Comparison of ENCODE assay signal across 8 cellular contexts in the genomic region with DNA sequence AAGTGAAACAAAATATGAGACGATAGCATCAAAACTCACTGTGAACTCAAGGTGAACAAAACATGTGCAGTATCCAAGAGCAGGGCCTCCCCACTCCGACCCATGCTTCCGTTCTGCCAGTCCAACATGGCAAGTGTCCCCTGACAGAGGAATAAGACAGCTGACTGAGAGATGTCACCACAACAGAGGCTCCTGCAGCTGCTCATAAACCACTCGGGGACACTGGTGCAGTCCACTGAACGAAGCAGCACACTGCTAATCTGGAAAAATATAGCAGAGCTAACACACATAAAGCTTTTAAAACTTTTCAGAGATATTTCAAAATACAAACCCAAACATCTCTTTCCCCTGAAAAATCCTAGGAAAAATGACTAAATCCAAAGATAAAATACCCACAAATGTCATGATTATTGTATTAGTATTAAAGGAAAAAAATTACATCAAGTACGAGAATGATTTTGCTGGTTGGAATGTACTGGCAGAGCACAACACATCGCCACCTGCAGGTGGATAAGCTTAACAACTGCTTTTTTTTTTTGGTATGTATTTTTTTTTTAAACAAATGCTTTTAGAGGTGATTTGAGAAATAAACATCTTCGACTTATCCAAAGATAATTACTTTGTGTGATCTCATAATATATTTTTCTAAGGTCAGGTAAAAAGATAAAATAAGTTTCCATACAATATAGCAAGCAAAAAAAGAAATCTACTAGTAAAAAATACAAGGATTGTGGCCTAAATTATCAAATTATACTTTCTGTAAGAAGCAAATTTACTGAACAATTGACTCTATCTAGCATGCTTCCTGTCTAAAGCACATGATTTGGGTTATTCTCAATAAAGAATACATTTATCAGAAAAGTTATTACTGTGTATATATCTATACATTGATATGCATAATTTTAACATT. TPM values are rescaled to one million over a fixed set of nuclear protein-coding genes. Genes with fewer than 3 reads are reported as not detected.
DNase-seq lines count a peak whose midpoint lies in the region; ATAC-seq, FAIRE-seq and TF ChIP-seq lines count a peak whose summit lies in the region.

No MANE protein-coding gene starts in this region.

- intact Hi-C loops in Caco-2 (cut with micrococcal nuclease; ENCODE audit: unreplicated experiment) (loop anchor here (1.0 kb wide), 2 partner anchors 718 to 750 kb away; no protein-coding TSS in a partner anchor), left lung (cut with DNase I) (no loop called here)

- BruUV-seq in Caco-2 (replicated peaks; lab: Mats Ljungman, UMichigan) = no TSS peak

- H3K4me1 ChIP-seq in Caco-2 (no peaks in the 10 kb centered on the region), left lung (no peaks in the 10 kb centered on the region)

- no peak overlapping the region for H3K27ac ChIP-seq in left lung

- H3K36me3 ChIP-seq in Caco-2 (ENCODE audit: control insufficient read depth, insufficient read depth, low read length) (peaks cover 6% of the 10 kb centered on the region), left lung (peaks cover 0 to 88% of the 10 kb centered on the region in 2 donors)

- H3K36me3 Mint-ChIP-seq in Caco-2 (ENCODE audit: insufficient read depth, unreplicated experiment) = peaks cover 51% of the 10 kb centered on the region

- FAIRE-seq in urothelium cell line (lab: Jason Lieb, UNC) = no peak

- CTCF ChIA-PET in Caco-2 (lab: Charles Lee) = interaction anchor here (0.5 to 2.0 kb wide), 14 partner anchors 10 to 749 kb away, joined by 3 to 10 read pairs (median 3); a partner anchor contains a TSS

- H3K27me3 ChIP-seq in Caco-2 (replicated peaks; ENCODE audit: control insufficient read depth, insufficient read depth, low read length) (no peaks in the 10 kb centered on the region), left lung (no peaks in the 10 kb centered on the region)

- TF ChIP-seq CTCF in Caco-2 (IDR thresholded peaks at IDR 0.05; ENCODE audit: insufficient read depth in 1 of 2, low read depth in 1 of 2, low read length in 1 of 2, severe bottlenecking in 1 of 2, unreplicated experiment in 1 of 2) (peak; percentile 78 to 82), cardiac fibroblast (IDR thresholded peaks at IDR 0.05; ENCODE audit: low read depth, low read length) (peak; percentile 75), left lung (IDR thresholded peaks at IDR 0.05) (peak; percentile 33 to 69)

- DNase-seq in Caco-2 (peak in 1 of 2 experiments; percentile 35), H4 (ENCODE audit: low spot score) (peak; percentile 52), NCI-H82 treated with DMSO at 0.1 percent for 48 hours (lab: John Stamatoyannopoulos, UW; ENCODE audit: unreplicated experiment) (peak; percentile 23), cardiac fibroblast (ENCODE audit: low read depth in 2 of 2) (peak; percentile 86 to 87), left lung (no peak), urothelium cell line (ENCODE audit: low spot score) (peak; percentile 65)
- DNase-seq in activated CD8-positive, alpha-beta memory T cell treated with anti-CD3 and anti-CD28 coated beads for 24 hours = no peak

- H3K4me3 ChIP-seq in Caco-2 (ENCODE audit: low read depth, low read length) (no peak overlapping the region), cardiac fibroblast (replicated peaks in 1 of 2; ENCODE audit: low read depth in 2 of 2, low read length in 2 of 2) (no peak overlapping the region), left lung (no peak overlapping the region)

- no peaks in the 10 kb centered on the region for H3K27me3 Mint-ChIP-seq in Caco-2 (ENCODE audit: insufficient read depth, unreplicated experiment)

- no peaks in the 10 kb centered on the region for H3K9me3 Mint-ChIP-seq in Caco-2 (ENCODE audit: unreplicated experiment)

- no peaks in the 10 kb centered on the region for H3K4me1 Mint-ChIP-seq in Caco-2 (ENCODE audit: low read depth, unreplicated experiment)

- POLR2A ChIA-PET in Caco-2 (lab: Charles Lee) = interaction anchor here (1.0 kb wide), 1 partner anchor 19 kb away, joined by 16 read pairs; a partner anchor contains a TSS

- H3K27ac Mint-ChIP-seq in Caco-2 (ENCODE audit: unreplicated experiment) = no peak overlapping the region

- H3K9me3 ChIP-seq in Caco-2 = no peaks in the 10 kb centered on the region
- no peaks in the 10 kb centered on the region for H3K9me3 ChIP-seq in left lung

- no peak overlapping the region for H3K4me3 Mint-ChIP-seq in Caco-2 (ENCODE audit: unreplicated experiment)

- ATAC-seq in left lung = peak; percentile 84
- ATAC-seq in GM21447 (IDR thresholded peaks at IDR 0.05; ENCODE audit: unreplicated experiment) = no peak

RNA-seq across cellular contexts. Expression of a gene that starts 18.6 kb away (rescaled TPM):
- total RNA-seq in Caco-2 (2022) (33.8 and 35.3 TPM in 2 replicates), left lung (10 to 100 TPM; 32.9 to 37.8 TPM)
- 10.9 and 13.5 TPM in 2 replicates for total RNA-seq in H4 (2014; rRNA removed; shearing (Covaris generic))

RNA-seq across cellular contexts. Expression of a gene that starts 59.8 kb away (rescaled TPM):
- total RNA-seq in Caco-2 (2022) (0.28 and 1.5 TPM in 2 replicates), left lung (10 to 100 TPM; 23.3 to 29.1 TPM)
- total RNA-seq in H4 (2014; rRNA removed; shearing (Covaris generic)) = 0.70 and 0.75 TPM in 2 replicates

Comparison
In these comparisons a context has a peak if more than half of its experiments do, and no peak if none do; other contexts are left out.
1. DNase-seq: peak in H4 (single experiment), NCI-H82 treated with DMSO at 0.1 percent for 48 hours (single experiment), cardiac fibroblast (2 of 2) and urothelium cell line (single experiment); none in left lung (0 of 2) and activated CD8-positive, alpha-beta memory T cell treated with anti-CD3 and anti-CD28 coated beads for 24 hours (single experiment).
2. Peak in every context shown above with its lines, with median percentiles within 50 percentile points of each other: CTCF ChIP-seq.